Comparison of ENCODE assay signal across 21 cellular contexts in genomic region chr7:130877236-130877635, GRCh38.
DNase-seq lines count a peak whose midpoint lies in the region; ATAC-seq and TF ChIP-seq lines count a peak whose summit lies in the region.
"Had no signal": no experiment of that assay in that cellular context is flagged by ENCODE, and none has a peak within 500 bp of the region (broad histone marks: within the 10 kb centered on the region; RNA-seq: fewer than 3 reads in every experiment).

No MANE protein-coding gene starts in this region.

- H3K4me3 ChIP-seq in RWPE2 (ENCODE audit: severe bottlenecking) (no peak overlapping the region), endodermal cell (ENCODE audit: low read length) (no peak overlapping the region)
- H3K4me3 ChIP-seq: adrenal gland, K562 had no signal

- peak overlapping the region; percentile 38 to 61 for H3K27ac Mint-ChIP-seq in activated naive CD4-positive, alpha-beta T cell treated with anti-CD3 and anti-CD28 coated beads, Interleukin-2, amount 50 U/mL, for 72 hours
- H3K27ac Mint-ChIP-seq in endodermal cell: no peak overlapping the region
- H3K27ac Mint-ChIP-seq: stimulated activated memory B cell treated with anti-CD40 and anti-IgM and Interleukin-4, amounts not matched to agents 10 μg/mL and 1 μg/mL and 100 μg/mL, for 72 hours; type B pancreatic cell had no signal

- no peak overlapping the region for H3K4me3 Mint-ChIP-seq in endodermal cell
- H3K4me3 Mint-ChIP-seq: stimulated activated memory B cell treated with anti-CD40 and anti-IgM and Interleukin-4, amounts not matched to agents 10 μg/mL and 1 μg/mL and 100 μg/mL, for 72 hours; type B pancreatic cell had no signal

- H3K4me1 Mint-ChIP-seq in endodermal cell: peaks cover 11% of the 10 kb centered on the region

- H3K4me1 ChIP-seq in RWPE2 (ENCODE audit: insufficient read depth, poor library complexity, severe bottlenecking) (no peaks in the 10 kb centered on the region), endodermal cell (ENCODE audit: control insufficient read depth, insufficient read depth, low read length) (peaks cover 5% of the 10 kb centered on the region)
- H3K4me1 ChIP-seq: Caco-2 had no signal

- TF ChIP-seq CTCF in RWPE2 (IDR thresholded peaks at IDR 0.05; ENCODE audit: poor library complexity, severe bottlenecking): no peak
- no peak for TF ChIP-seq CTCF in endodermal cell (conservative IDR thresholded peaks at IDR 0.05)

- H3K27ac ChIP-seq in RWPE2 (ENCODE audit: poor library complexity, severe bottlenecking) (peak overlapping the region; percentile 100), endodermal cell (ENCODE audit: low read depth, low read length) (peak overlapping the region; percentile 89)
- H3K27ac ChIP-seq: HL-60 had no signal

- no peak overlapping the region for H3K9ac ChIP-seq in endodermal cell (ENCODE audit: extremely low read depth, low read length, poor library complexity, severe bottlenecking)

- H3K36me3 ChIP-seq in RWPE2 (ENCODE audit: low read depth) (peaks cover 85% of the 10 kb centered on the region), endodermal cell (ENCODE audit: control insufficient read depth, insufficient read depth, low read length) (no peaks in the 10 kb centered on the region)

- peaks cover 33 to 74% of the 10 kb centered on the region in 2 donors for H3K36me3 Mint-ChIP-seq in activated naive CD4-positive, alpha-beta T cell treated with anti-CD3 and anti-CD28 coated beads, Interleukin-2, amount 50 U/mL, for 72 hours
- H3K36me3 Mint-ChIP-seq in endodermal cell (ENCODE audit: low read depth): no peaks in the 10 kb centered on the region
- H3K36me3 Mint-ChIP-seq: type B pancreatic cell had no signal

- no peak for ATAC-seq in activated naive CD4-positive, alpha-beta T cell treated with anti-CD3 and anti-CD28 coated beads, Interleukin-2, amount 50 U/mL, for 72 hours
- ATAC-seq in RWPE2 (ENCODE audit: low read depth) (no peak), GM18873 (IDR thresholded peaks at IDR 0.05; ENCODE audit: low FRiP score, unreplicated experiment) (no peak), GM18498 (IDR thresholded peaks at IDR 0.05; ENCODE audit: unreplicated experiment) (no peak)
- ATAC-seq: K562; left colon; Right ventricle myocardium inferior; stimulated activated memory B cell treated with anti-CD40 and anti-IgM and Interleukin-4, amounts not matched to agents 10 μg/mL and 1 μg/mL and 100 μg/mL, for 72 hours had no signal

- DNase-seq in activated naive CD4-positive, alpha-beta T cell treated with anti-CD3 and anti-CD28 coated beads, Interleukin-2, amount 50 U/mL, for 72 hours (ENCODE audit: low spot score in 2 of 2): no peak
- DNase-seq in activated naive CD4-positive, alpha-beta T cell (lab: John Stamatoyannopoulos, UW): no peak
- DNase-seq in RWPE2 (ENCODE audit: low spot score): no peak
- no peak for DNase-seq in endodermal cell
- DNase-seq in iPS-NIHi11 (ENCODE audit: low spot score): no peak
- DNase-seq in activated gamma-delta T cell treated with Interleukin-2 at 50 U/mL for 16 hours: no peak
- DNase-seq: Caco-2, dermis blood vessel endothelial cell, erythroblast, left colon, NCI-H2029 treated with DMSO at 0.1 percent for 48 hours, NCI-H510A, retina had no signal

- H3K27me3 Mint-ChIP-seq in endodermal cell (ENCODE audit: insufficient read depth): no peaks in the 10 kb centered on the region
- H3K27me3 Mint-ChIP-seq: stimulated activated memory B cell treated with anti-CD40 and anti-IgM and Interleukin-4, amounts not matched to agents 10 μg/mL and 1 μg/mL and 100 μg/mL, for 72 hours; type B pancreatic cell had no signal

- H3K9me3 ChIP-seq in RWPE2 (ENCODE audit: severe bottlenecking): no peaks in the 10 kb centered on the region
- no peaks in the 10 kb centered on the region for H3K9me3 ChIP-seq in endodermal cell (ENCODE audit: control insufficient read depth, low read length)
- H3K9me3 ChIP-seq: adrenal gland, Caco-2 had no signal

- WGBS in endodermal cell (ENCODE audit: insufficient coverage in 1 of 2, insufficient read length in 1 of 2), 2 experiments: 82 to 84% methylated on average over 3 of the region's 3 CpGs

- H3K27me3 ChIP-seq in RWPE2 (ENCODE audit: insufficient read depth, poor library complexity, severe bottlenecking) (no peaks in the 10 kb centered on the region), endodermal cell (ENCODE audit: control insufficient read depth, insufficient read depth, low read length, poor library complexity, severe bottlenecking) (no peaks in the 10 kb centered on the region)
- H3K27me3 ChIP-seq: adrenal gland had no signal

- H3K9me3 Mint-ChIP-seq in activated naive CD4-positive, alpha-beta T cell treated with anti-CD3 and anti-CD28 coated beads, Interleukin-2, amount 50 U/mL, for 72 hours: no peaks in the 10 kb centered on the region
- H3K9me3 Mint-ChIP-seq in endodermal cell: no peaks in the 10 kb centered on the region
- H3K9me3 Mint-ChIP-seq: stimulated activated memory B cell treated with anti-CD40 and anti-IgM and Interleukin-4, amounts not matched to agents 10 μg/mL and 1 μg/mL and 100 μg/mL, for 72 hours; type B pancreatic cell had no signal
